In the genomic region with DNA sequence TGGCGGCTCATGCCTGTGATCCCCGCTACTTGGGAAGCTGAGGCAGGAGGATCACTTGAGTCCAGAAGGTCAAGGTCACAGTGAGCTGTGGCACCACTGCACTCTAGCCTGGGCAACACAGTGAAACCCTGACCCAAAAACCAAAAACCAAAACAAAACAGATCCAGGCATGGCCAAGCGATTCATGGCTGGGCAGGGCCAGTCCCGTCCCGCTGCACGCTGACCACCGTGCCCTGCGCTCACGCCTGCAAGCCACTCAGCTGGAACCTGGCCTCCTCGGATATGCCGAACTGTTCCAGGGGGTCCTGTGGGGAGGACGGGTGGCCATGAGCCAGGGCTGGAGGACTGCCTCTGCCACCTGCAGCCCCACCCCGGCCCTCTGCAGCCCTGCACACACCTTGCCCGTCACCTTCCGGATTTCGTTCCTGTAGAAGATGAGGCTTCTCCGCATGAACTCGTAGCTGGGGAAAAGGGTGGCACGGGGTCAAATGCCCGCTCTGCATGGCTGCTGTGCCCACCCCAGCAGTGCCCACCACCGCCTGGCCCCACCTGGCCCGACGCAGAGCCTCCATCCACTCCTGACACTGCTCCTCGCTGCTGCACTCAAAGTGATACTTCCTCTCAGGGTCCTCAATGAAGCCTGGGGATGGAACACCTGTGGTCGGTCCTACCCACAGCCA, we compare ENCODE assay signal across 13 cellular contexts. TPM values are rescaled to one million over a fixed set of nuclear protein-coding genes. Genes with fewer than 3 reads are reported as not detected.
A peak's percentile ranks its signal among the peaks of the same experiment; 100 is the strongest.
DNase-seq lines count a peak whose midpoint lies in the region; ATAC-seq and TF ChIP-seq lines count a peak whose summit lies in the region.
"Had no signal": no experiment of that assay in that cellular context is flagged by ENCODE, and none has a peak within 500 bp of the region (broad histone marks: within the 10 kb centered on the region; RNA-seq: fewer than 3 reads in every experiment).

No MANE protein-coding gene starts in this region.

- H3K4me1 ChIP-seq in CD4-positive, alpha-beta memory T cell (ENCODE audit: insufficient read depth, low read length): peaks cover 34% of the 10 kb centered on the region
- H3K4me1 ChIP-seq in HEK293 (ENCODE audit: control insufficient read depth, insufficient read depth, low read length): no peaks in the 10 kb centered on the region

- no peaks in the 10 kb centered on the region for H3K27me3 ChIP-seq in CD4-positive, alpha-beta memory T cell (ENCODE audit: insufficient read depth, low read length)
- H3K27me3 ChIP-seq: ascending aorta, gastroesophageal sphincter, testis had no signal

- TF ChIP-seq CTCF in HEK293 (tag by site-specific recombination; IDR thresholded peaks at IDR 0.05): no peak

- H3K4me3 Mint-ChIP-seq in CD4-positive, alpha-beta memory T cell: peak overlapping the region in 5 of 8 donors; percentile 61 to 99 (median 96)
- peak overlapping the region; percentile 85 for H3K4me3 Mint-ChIP-seq in activated naive CD8-positive, alpha-beta T cell treated with anti-CD3 and anti-CD28 coated beads, Interleukin-2, amount 50 U/mL, for 24 hours
- H3K4me3 Mint-ChIP-seq in natural killer cell treated with Interleukin-12 subunit alpha and Interleukin-12 subunit beta and Interleukin-15 and Interleukin-18, amount 100 ng/mL, for 72 hours: peak overlapping the region; percentile 89

- peak overlapping the region in 6 of 7 donors; percentile 34 to 88 (median 70) for H3K27ac Mint-ChIP-seq in CD4-positive, alpha-beta memory T cell
- H3K27ac Mint-ChIP-seq in activated naive CD8-positive, alpha-beta T cell treated with anti-CD3 and anti-CD28 coated beads, Interleukin-2, amount 50 U/mL, for 24 hours: peak overlapping the region; percentile 62
- peak overlapping the region; percentile 70 to 88 for H3K27ac Mint-ChIP-seq in natural killer cell treated with Interleukin-12 subunit alpha and Interleukin-12 subunit beta and Interleukin-15 and Interleukin-18, amount 100 ng/mL, for 72 hours

- peaks cover 7 to 41% of the 10 kb centered on the region in 2 donors for H3K36me3 Mint-ChIP-seq in CD4-positive, alpha-beta memory T cell
- H3K36me3 Mint-ChIP-seq in activated naive CD8-positive, alpha-beta T cell treated with anti-CD3 and anti-CD28 coated beads, Interleukin-2, amount 50 U/mL, for 24 hours (ENCODE audit: low read depth): peaks cover 35% of the 10 kb centered on the region
- peaks cover 8% of the 10 kb centered on the region for H3K36me3 Mint-ChIP-seq in natural killer cell treated with Interleukin-12 subunit alpha and Interleukin-12 subunit beta and Interleukin-15 and Interleukin-18, amount 100 ng/mL, for 72 hours

- no peaks in the 10 kb centered on the region for H3K9me3 ChIP-seq in CD4-positive, alpha-beta memory T cell (ENCODE audit: control insufficient read depth in 1 of 2, low read length in 2 of 2)
- no peaks in the 10 kb centered on the region for H3K9me3 ChIP-seq in HEK293 (ENCODE audit: control insufficient read depth, insufficient read depth, low read depth, low read length)
- H3K9me3 ChIP-seq: ascending aorta, gastroesophageal sphincter, testis had no signal

- no peak overlapping the region for H3K27ac ChIP-seq in CD4-positive, alpha-beta memory T cell (ENCODE audit: low read depth, low read length)
- no peak overlapping the region for H3K27ac ChIP-seq in HEK293 (ENCODE audit: extremely low read depth, low read depth, low read length)
- H3K27ac ChIP-seq: ascending aorta, testis had no signal

- H3K4me1 Mint-ChIP-seq in CD4-positive, alpha-beta memory T cell: peaks cover 21 to 42% (median 31%) of the 10 kb centered on the region in 4 donors
- H3K4me1 Mint-ChIP-seq in activated naive CD8-positive, alpha-beta T cell treated with anti-CD3 and anti-CD28 coated beads, Interleukin-2, amount 50 U/mL, for 24 hours: peaks cover 39% of the 10 kb centered on the region
- peaks cover 39 to 41% of the 10 kb centered on the region in 2 donors for H3K4me1 Mint-ChIP-seq in natural killer cell treated with Interleukin-12 subunit alpha and Interleukin-12 subunit beta and Interleukin-15 and Interleukin-18, amount 100 ng/mL, for 72 hours (ENCODE audit: low read depth in 2 of 2)

- POLR2A ChIA-PET in CD4-positive, alpha-beta memory T cell (lab: Charles Lee; ENCODE audit: partially characterized antibody): interaction anchor here (1.3 to 10.5 kb wide), 4 partner anchors 12 to 93 kb away, joined by 3 to 325 read pairs (median 128); a partner anchor contains a TSS
- POLR2A ChIA-PET in HEK293 (lab: Yijun Ruan, JAX): interaction anchor here (0.7 to 1.3 kb wide), 3 partner anchors 65 to 242 kb away, joined by 3 to 7 read pairs (median 3); a partner anchor contains a TSS

- CTCF ChIA-PET in CD4-positive, alpha-beta memory T cell (lab: Charles Lee; ENCODE audit: partially characterized antibody): interaction anchor here (0.8 to 4.2 kb wide), 4 partner anchors 27 to 159 kb away, joined by 3 to 41 read pairs (median 17); no protein-coding TSS in a partner anchor
- CTCF ChIA-PET in HEK293 (lab: Yijun Ruan, JAX): interaction anchor here (1.0 to 2.4 kb wide), 2 partner anchors 78 to 79 kb away, joined by 3 to 12 read pairs; no protein-coding TSS in a partner anchor

- H3K36me3 ChIP-seq in CD4-positive, alpha-beta memory T cell (ENCODE audit: insufficient read depth, low read length): peaks cover 6% of the 10 kb centered on the region
- H3K36me3 ChIP-seq in HEK293 (ENCODE audit: control insufficient read depth in 2 of 2, insufficient read depth in 1 of 2, low read length in 2 of 2): peaks cover 4 to 57% of the 10 kb centered on the region in 2 experiments; a peak in 2 of 3 replicates

- peaks cover 2 to 5% of the 10 kb centered on the region in 2 donors for H3K27me3 Mint-ChIP-seq in CD4-positive, alpha-beta memory T cell
- peaks cover 5% of the 10 kb centered on the region for H3K27me3 Mint-ChIP-seq in activated naive CD8-positive, alpha-beta T cell treated with anti-CD3 and anti-CD28 coated beads, Interleukin-2, amount 50 U/mL, for 24 hours
- H3K27me3 Mint-ChIP-seq in natural killer cell treated with Interleukin-12 subunit alpha and Interleukin-12 subunit beta and Interleukin-15 and Interleukin-18, amount 100 ng/mL, for 72 hours: no peaks in the 10 kb centered on the region

- peaks cover 0 to 5% (median 0%) of the 10 kb centered on the region in 8 donors for H3K9me3 Mint-ChIP-seq in CD4-positive, alpha-beta memory T cell
- no peaks in the 10 kb centered on the region for H3K9me3 Mint-ChIP-seq in activated naive CD8-positive, alpha-beta T cell treated with anti-CD3 and anti-CD28 coated beads, Interleukin-2, amount 50 U/mL, for 24 hours
- H3K9me3 Mint-ChIP-seq in natural killer cell treated with Interleukin-12 subunit alpha and Interleukin-12 subunit beta and Interleukin-15 and Interleukin-18, amount 100 ng/mL, for 72 hours: no peaks in the 10 kb centered on the region

- DNase-seq in CD4-positive, alpha-beta memory T cell: no peak
- DNase-seq in activated naive CD8-positive, alpha-beta T cell treated with anti-CD3 and anti-CD28 coated beads, Interleukin-2, amount 50 U/mL, for 24 hours: no peak
- DNase-seq in natural killer cell treated with Interleukin-12 subunit alpha and Interleukin-12 subunit beta and Interleukin-15 and Interleukin-18, amount 100 ng/mL, for 72 hours (ENCODE audit: low spot score): no peak
- DNase-seq in putamen (ENCODE audit: low spot score): no peak
- DNase-seq in COR-L47 (lab: John Stamatoyannopoulos, UW): no peak
- DNase-seq: effector CD8-positive, alpha-beta T cell; NCI-H2081 treated with DMSO at 0.1 percent for 48 hours; testis had no signal

- intact Hi-C loops in CD4-positive, alpha-beta memory T cell (cut with micrococcal nuclease): no loop called here

- no peak overlapping the region for H3K4me3 ChIP-seq in CD4-positive, alpha-beta memory T cell (ENCODE audit: low read length in 2 of 2)
- no peak overlapping the region for H3K4me3 ChIP-seq in HEK293 (ENCODE audit: low read depth, low read length)
- H3K4me3 ChIP-seq: gastroesophageal sphincter, testis had no signal

- ATAC-seq in activated naive CD8-positive, alpha-beta T cell treated with anti-CD3 and anti-CD28 coated beads, Interleukin-2, amount 50 U/mL, for 24 hours: no peak
- ATAC-seq in natural killer cell treated with Interleukin-12 subunit alpha and Interleukin-12 subunit beta and Interleukin-15 and Interleukin-18, amount 100 ng/mL, for 72 hours: no peak
- no peak for ATAC-seq in GM21423 (IDR thresholded peaks at IDR 0.05; ENCODE audit: unreplicated experiment)
- ATAC-seq: gastroesophageal sphincter had no signal

TF ChIP-seq in HEK293, 187 proteins besides CTCF, POLR2A, EP300 and RAD21 (continues in another document):
- TF ChIP-seq ZNF670 (tag by site-specific recombination; IDR thresholded peaks at IDR 0.05; ENCODE audit: low read depth): no peak

RNA-seq across cellular contexts. Expression of a gene that starts 2.4 kb away (rescaled TPM):
- 10 to 100 TPM; 64.9 to 65.3 TPM for total RNA-seq in CD4-positive, alpha-beta memory T cell
- polyA plus RNA-seq in CD4-positive, alpha-beta memory T cell: 100 to 1,000 TPM; 105 to 119 TPM
- total RNA-seq in natural killer cell treated with Interleukin-12 subunit alpha and Interleukin-12 subunit beta and Interleukin-15 and Interleukin-18, amount 100 ng/mL, for 72 hours: 10 to 100 TPM; 59.8 to 85.9 TPM

RNA-seq across cellular contexts. Expression of a gene that starts 2.9 kb away (rescaled TPM):
- 100 to 1,000 TPM; 140 to 141 TPM for total RNA-seq in CD4-positive, alpha-beta memory T cell
- 10 to 100 TPM in 1 of 2 donors, 1 to 10 TPM in 1; 8.3 to 37.8 TPM for polyA plus RNA-seq in CD4-positive, alpha-beta memory T cell
- total RNA-seq in natural killer cell treated with Interleukin-12 subunit alpha and Interleukin-12 subunit beta and Interleukin-15 and Interleukin-18, amount 100 ng/mL, for 72 hours: 100 to 1,000 TPM in 1 of 2 donors, 10 to 100 TPM in 1; 99.2 to 192 TPM

RNA-seq across cellular contexts. Expression of a gene that starts 15.4 kb away (rescaled TPM):
- 10 to 100 TPM in 1 of 2 experiments, 1 to 10 TPM in 1; 7.5 to 12.7 TPM for total RNA-seq in CD4-positive, alpha-beta memory T cell
- not detected for polyA plus RNA-seq in CD4-positive, alpha-beta memory T cell
- total RNA-seq in natural killer cell treated with Interleukin-12 subunit alpha and Interleukin-12 subunit beta and Interleukin-15 and Interleukin-18, amount 100 ng/mL, for 72 hours: 1 to 10 TPM; 2.8 to 3.5 TPM
- total RNA-seq: ascending aorta had no signal

RNA-seq across cellular contexts. Expression of a gene that starts 22.5 kb away (rescaled TPM):
- total RNA-seq in CD4-positive, alpha-beta memory T cell: 1 to 10 TPM; 1.3 to 1.5 TPM
- polyA plus RNA-seq in CD4-positive, alpha-beta memory T cell: 1 to 10 TPM; 1.1 to 1.7 TPM
- under 1 TPM in 1 of 2 donors, not detected in 1; 0.73 TPM for total RNA-seq in natural killer cell treated with Interleukin-12 subunit alpha and Interleukin-12 subunit beta and Interleukin-15 and Interleukin-18, amount 100 ng/mL, for 72 hours
- total RNA-seq: ascending aorta had no signal
- polyA plus RNA-seq: keratinocyte had no signal

RNA-seq across cellular contexts. Expression of a gene that starts 48.2 kb away (rescaled TPM):
- under 1 TPM in 1 of 2 experiments, not detected in 1; 0.11 TPM for total RNA-seq in CD4-positive, alpha-beta memory T cell
- under 1 TPM; 0.07 TPM for polyA plus RNA-seq in CD4-positive, alpha-beta memory T cell
- 1 to 10 TPM; 2.4 to 8.2 TPM for total RNA-seq in natural killer cell treated with Interleukin-12 subunit alpha and Interleukin-12 subunit beta and Interleukin-15 and Interleukin-18, amount 100 ng/mL, for 72 hours
- polyA plus RNA-seq: keratinocyte had no signal
